ENCODE assay signal across 8 cellular contexts in genomic region chr12:34033628-34034296, GRCh38. TPM values are rescaled to one million over a fixed set of nuclear protein-coding genes. Genes with fewer than 3 reads are reported as not detected.
A peak's percentile ranks its signal among the peaks of the same experiment; 100 is the strongest.
DNase-seq lines count a peak whose midpoint lies in the region; ATAC-seq and TF ChIP-seq lines count a peak whose summit lies in the region.

No MANE protein-coding gene starts in this region.

- no peak overlapping the region for H3K27ac Mint-ChIP-seq in progenitor cell of endocrine pancreas
- no peak overlapping the region for H3K27ac Mint-ChIP-seq in effector memory CD8-positive, alpha-beta T cell

- DNase-seq in NCI-H2029 treated with DMSO at 0.1 percent for 48 hours (lab: John Stamatoyannopoulos, UW): peak; percentile 12
- DNase-seq in NCI-H2029 (lab: John Stamatoyannopoulos, UW): no peak
- DNase-seq in NCI-H1105 treated with DMSO at 0.1 percent for 48 hours (lab: John Stamatoyannopoulos, UW): peak; percentile 15
- peak; percentile 22 to 43 for DNase-seq in dermis microvascular lymphatic vessel endothelial cell (ENCODE audit: low read depth in 2 of 2)
- no peak for DNase-seq in progenitor cell of endocrine pancreas (ENCODE audit: low spot score, unreplicated experiment)
- DNase-seq in effector memory CD8-positive, alpha-beta T cell: no peak
- no peak for DNase-seq in activated CD4-positive, alpha-beta T cell treated with anti-CD3 and anti-CD28 coated beads, Interleukin-2, amount 50 U/mL, for 48 hours
- no peak for DNase-seq in NCI-H2227 treated with DMSO at 0.1 percent for 48 hours (lab: John Stamatoyannopoulos, UW)

- peaks cover 4% of the 10 kb centered on the region for H3K9me3 Mint-ChIP-seq in progenitor cell of endocrine pancreas (ENCODE audit: low read depth)
- no peaks in the 10 kb centered on the region for H3K9me3 Mint-ChIP-seq in effector memory CD8-positive, alpha-beta T cell

- no peak for ATAC-seq in effector memory CD8-positive, alpha-beta T cell (replicated peaks)

- H3K27me3 Mint-ChIP-seq in progenitor cell of endocrine pancreas: no peaks in the 10 kb centered on the region
- H3K27me3 Mint-ChIP-seq in effector memory CD8-positive, alpha-beta T cell: no peaks in the 10 kb centered on the region

- H3K36me3 Mint-ChIP-seq in progenitor cell of endocrine pancreas (ENCODE audit: insufficient read depth): peaks cover 5% of the 10 kb centered on the region
- H3K36me3 Mint-ChIP-seq in effector memory CD8-positive, alpha-beta T cell (ENCODE audit: insufficient read depth): no peaks in the 10 kb centered on the region

- H3K4me1 Mint-ChIP-seq in progenitor cell of endocrine pancreas (ENCODE audit: low read depth): no peaks in the 10 kb centered on the region
- H3K4me1 Mint-ChIP-seq in effector memory CD8-positive, alpha-beta T cell (ENCODE audit: low read depth in 2 of 2): no peaks in the 10 kb centered on the region

- H3K4me3 Mint-ChIP-seq in progenitor cell of endocrine pancreas (ENCODE audit: low read depth): no peak overlapping the region
- H3K4me3 Mint-ChIP-seq in effector memory CD8-positive, alpha-beta T cell: no peak overlapping the region

- TF ChIP-seq CTCF in progenitor cell of endocrine pancreas (IDR thresholded peaks at IDR 0.05; ENCODE audit: unreplicated experiment): peak; percentile 73

RNA-seq across cellular contexts. Expression of gene ALG10, which starts 11.5 kb away (rescaled TPM):
- total RNA-seq in dermis microvascular lymphatic vessel endothelial cell: 14.8 and 17.4 TPM in 2 replicates
- 21.6 and 23.6 TPM in 2 replicates for total RNA-seq in progenitor cell of endocrine pancreas

Comparison
In these comparisons a context has a peak if more than half of its experiments do, and no peak if none do; other contexts are left out.
1. DNase-seq: peak in NCI-H2029 treated with DMSO at 0.1 percent for 48 hours (single experiment), NCI-H1105 treated with DMSO at 0.1 percent for 48 hours (single experiment) and dermis microvascular lymphatic vessel endothelial cell (2 of 2); none in NCI-H2029 (single experiment), progenitor cell of endocrine pancreas (single experiment), effector memory CD8-positive, alpha-beta T cell (0 of 3), activated CD4-positive, alpha-beta T cell treated with anti-CD3 and anti-CD28 coated beads, Interleukin-2, amount 50 U/mL, for 48 hours (0 of 2) and NCI-H2227 treated with DMSO at 0.1 percent for 48 hours (single experiment).